In genomic region chr11:72786305-72787261, GRCh38 we compare ENCODE assay signal across 14 cellular contexts. TPM values are rescaled to one million over a fixed set of nuclear protein-coding genes. Genes with fewer than 3 reads are reported as not detected.
DNase-seq lines count a peak whose midpoint lies in the region; ATAC-seq and TF ChIP-seq lines count a peak whose summit lies in the region.
"Had no signal": no experiment of that assay in that cellular context is flagged by ENCODE, and none has a peak within 500 bp of the region (broad histone marks: within the 10 kb centered on the region; RNA-seq: fewer than 3 reads in every experiment).

No MANE protein-coding gene starts in this region.

- H3K27ac ChIP-seq in C4-2B = peak overlapping the region; percentile 28
- H3K27ac ChIP-seq in lung (ENCODE audit: low read depth in 1 of 2, low read length in 1 of 2) = peak overlapping the region in 1 of 2 donors; percentile 58
- H3K27ac ChIP-seq: thyroid gland had no signal

- H3K9me3 ChIP-seq in lung (ENCODE audit: control insufficient read depth in 2 of 2, insufficient read depth in 1 of 2, low read length in 1 of 2) = no peaks in the 10 kb centered on the region
- H3K9me3 ChIP-seq: thyroid gland had no signal

- H3K27me3 ChIP-seq in lung (ENCODE audit: control insufficient read depth, insufficient read depth) = no peaks in the 10 kb centered on the region
- H3K27me3 ChIP-seq: thyroid gland had no signal

- no peaks in the 10 kb centered on the region for H3K36me3 ChIP-seq in lung (ENCODE audit: control insufficient read depth in 2 of 2, insufficient read depth in 2 of 2, low read length in 2 of 2)
- H3K36me3 ChIP-seq: thyroid gland had no signal

- ATAC-seq in HG02981 (IDR thresholded peaks at IDR 0.05; ENCODE audit: unreplicated experiment) (peak; percentile 6), lung (ENCODE audit: insufficient read depth, low FRiP score) (peak; percentile 42), HG03521 (IDR thresholded peaks at IDR 0.05; ENCODE audit: unreplicated experiment) (no peak)

- no peak overlapping the region for H3K4me3 ChIP-seq in lung
- H3K4me3 ChIP-seq: thyroid gland had no signal

- 73 to 89% methylated on average over 8 of the region's 8 CpGs for WGBS in lung, 2 donors

- TF ChIP-seq CTCF in C4-2B (conservative IDR thresholded peaks at IDR 0.05) (no peak), lung (IDR thresholded peaks at IDR 0.05; ENCODE audit: control extremely low read depth, extremely low read depth) (no peak)

- peaks cover 0 to 13% of the 10 kb centered on the region in 2 donors for H3K4me1 ChIP-seq in lung (ENCODE audit: control insufficient read depth in 2 of 2, insufficient read depth in 2 of 2, low read length in 2 of 2)

- DNase-seq in NCI-H748 treated with DMSO at 0.1 percent for 48 hours (lab: John Stamatoyannopoulos, UW) (peak; percentile 86), lung (ENCODE audit: low spot score) (peak; percentile 79), NCI-H1694 (lab: John Stamatoyannopoulos, UW) (no peak)
- DNase-seq in activated CD8-positive, alpha-beta memory T cell treated with anti-CD3 and anti-CD28 coated beads, Interleukin-2, amount 50 U/mL, for 4 hours = no peak
- DNase-seq in activated CD4-positive, CD25-positive, alpha-beta regulatory T cell treated with anti-CD3 and anti-CD28 coated beads, Interleukin-2, amount 50 U/mL, for 72 hours = no peak
- DNase-seq: activated naive CD4-positive, alpha-beta T cell treated with anti-CD3 and anti-CD28 coated beads for 36 hours; CD4-positive, alpha-beta memory T cell; effector CD4-positive, alpha-beta T cell; hypothalamus; stimulated activated CD4-positive, alpha-beta T cell treated with anti-CD3 and anti-CD28 coated beads, Interleukin-4, amount 100 ng/mL, for 1 hour had no signal

RNA-seq across cellular contexts. Expression of gene STARD10, which starts 7.3 kb away (rescaled TPM):
- 100 to 1,000 TPM in 1 of 2 donors, 10 to 100 TPM in 1; 97.1 to 108 TPM for total RNA-seq in lung
- polyA plus RNA-seq in lung = 100 to 1,000 TPM in 1 of 2 donors, 10 to 100 TPM in 1; 66.5 to 198 TPM

RNA-seq across cellular contexts. Expression of gene ATG16L2, which starts 27.6 kb away (rescaled TPM):
- 10 to 100 TPM; 42.6 to 61.9 TPM for total RNA-seq in lung
- 10 to 100 TPM; 60.8 to 86.0 TPM for polyA plus RNA-seq in lung

RNA-seq across cellular contexts. Expression of gene ARAP1, which starts 34.4 kb away (rescaled TPM):
- total RNA-seq in lung = 100 to 1,000 TPM; 168 to 218 TPM
- 100 to 1,000 TPM; 134 to 178 TPM for polyA plus RNA-seq in lung

Comparison
In these comparisons a context has a peak if more than half of its experiments do, and no peak if none do; other contexts are left out.
1. DNase-seq: peak in NCI-H748 treated with DMSO at 0.1 percent for 48 hours (single experiment) and lung (single experiment); none in activated CD8-positive, alpha-beta memory T cell treated with anti-CD3 and anti-CD28 coated beads, Interleukin-2, amount 50 U/mL, for 4 hours (single experiment), activated CD4-positive, CD25-positive, alpha-beta regulatory T cell treated with anti-CD3 and anti-CD28 coated beads, Interleukin-2, amount 50 U/mL, for 72 hours (single experiment) and NCI-H1694 (single experiment).